1 cellular context compared by ENCODE assay signal in genomic region chr20:39829255-39829654, GRCh38.
TF ChIP-seq lines count a peak whose summit lies in the region.

No MANE protein-coding gene starts in this region.

TF ChIP-seq in liver, 16 proteins besides CTCF, POLR2A, EP300 and RAD21 (continued from another document):
- TF ChIP-seq FOXA2 (IDR thresholded peaks at IDR 0.05) (no peak), GABPA (IDR thresholded peaks at IDR 0.05 in 1 of 2, conservative IDR thresholded peaks at IDR 0.05 in 1 of 2) (no peak), HNF4G (IDR thresholded peaks at IDR 0.05) (no peak), ZBTB33 (IDR thresholded peaks at IDR 0.05) (no peak), MAX (IDR thresholded peaks at IDR 0.05) (no peak), SP1 (IDR thresholded peaks at IDR 0.05) (no peak)
